ENCODE assay signal across 18 cellular contexts in the genomic region with DNA sequence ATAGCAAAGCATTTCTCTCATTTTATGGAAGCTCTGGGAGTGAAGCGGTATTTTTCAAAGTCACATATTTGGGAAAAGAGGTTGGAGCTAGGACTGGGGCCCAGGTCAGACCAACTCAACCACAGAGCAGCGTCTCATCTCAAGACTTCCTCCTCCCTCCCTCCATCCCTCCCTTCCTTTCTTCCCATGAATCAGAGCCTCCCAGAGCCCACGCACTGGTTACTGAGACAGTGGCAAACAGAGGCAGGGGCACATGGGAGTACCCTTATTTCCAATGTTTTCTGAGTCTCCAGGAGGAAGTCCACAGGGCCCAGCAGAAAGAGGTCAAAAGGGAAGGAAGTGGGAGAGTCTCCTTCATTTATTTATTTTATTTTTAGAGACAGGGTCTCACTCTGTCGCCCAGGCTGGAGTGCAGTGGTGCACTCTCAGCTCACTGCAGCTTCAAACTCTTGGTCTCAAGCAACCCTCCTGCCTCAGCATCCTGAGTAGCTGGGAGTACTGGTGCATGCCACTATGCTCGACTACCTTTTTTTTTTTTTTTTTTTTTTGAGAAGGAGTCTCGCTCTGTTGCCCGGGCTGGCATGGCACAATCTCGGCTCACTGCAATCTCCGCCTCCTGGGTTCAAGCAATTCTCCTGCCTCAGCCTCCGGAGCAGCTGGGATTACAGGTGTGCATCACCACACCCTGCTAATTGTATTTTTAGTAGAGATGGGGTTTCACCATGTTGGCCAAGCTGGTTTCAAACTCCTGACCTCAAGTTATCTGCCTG. TPM values are rescaled to one million over a fixed set of nuclear protein-coding genes. Genes with fewer than 3 reads are reported as not detected.
DNase-seq lines count a peak whose midpoint lies in the region; ATAC-seq and TF ChIP-seq lines count a peak whose summit lies in the region.
"Had no signal": no experiment of that assay in that cellular context is flagged by ENCODE, and none has a peak within 500 bp of the region (broad histone marks: within the 10 kb centered on the region; RNA-seq: fewer than 3 reads in every experiment).

No MANE protein-coding gene starts in this region.

- H3K4me1 Mint-ChIP-seq in CD8-positive, alpha-beta T cell (ENCODE audit: low read depth), result peaks cover 17% of the 10 kb centered on the region
- H3K4me1 Mint-ChIP-seq in naive thymus-derived CD4-positive, alpha-beta T cell, result peaks cover 7 to 25% (median 18%) of the 10 kb centered on the region in 7 donors

- H3K27ac Mint-ChIP-seq in CD8-positive, alpha-beta T cell, result no peak overlapping the region
- peak overlapping the region in 1 of 9 donors; percentile 48 for H3K27ac Mint-ChIP-seq in naive thymus-derived CD4-positive, alpha-beta T cell
- H3K27ac Mint-ChIP-seq: activated naive CD4-positive, alpha-beta T cell treated with anti-CD3 and anti-CD28 coated beads for 36 hours had no signal

- POLR2A ChIA-PET in CD8-positive, alpha-beta T cell (lab: Charles Lee), result interaction anchor here (3.5 kb wide), 1 partner anchor 62 kb away, joined by 26 read pairs; a partner anchor contains a TSS
- POLR2A ChIA-PET in OCI-LY7 (lab: Charles Lee), result interaction anchor here (0.6 kb wide), 1 partner anchor 135 kb away, joined by 3 read pairs; no protein-coding TSS in a partner anchor
- POLR2A ChIA-PET in naive thymus-derived CD4-positive, alpha-beta T cell (lab: Charles Lee), result interaction anchor here (2.3 to 5.1 kb wide), 2 partner anchors 53 to 60 kb away, joined by 10 to 60 read pairs; a partner anchor contains a TSS

- H3K4me2 ChIP-seq in OCI-LY7 (ENCODE audit: low read length), result peak overlapping the region; percentile 22; the same call in 1 of the 2 replicates

- no peaks in the 10 kb centered on the region for H3K9me3 ChIP-seq in CD8-positive, alpha-beta T cell (ENCODE audit: low read length)
- H3K9me3 ChIP-seq in OCI-LY7 (ENCODE audit: low read length) (no peaks in the 10 kb centered on the region), left ventricle myocardium inferior (replicated peaks) (no peaks in the 10 kb centered on the region), psoas muscle (no peaks in the 10 kb centered on the region)
- no peaks in the 10 kb centered on the region for H3K9me3 ChIP-seq in naive thymus-derived CD4-positive, alpha-beta T cell (ENCODE audit: control insufficient read depth in 2 of 3, low read length in 3 of 3)

- no peak for DNase-seq in CD8-positive, alpha-beta T cell
- DNase-seq in OCI-LY7 (ENCODE audit: low spot score), result peak; percentile 50
- no peak for DNase-seq in left ventricle myocardium inferior
- no peak for DNase-seq in psoas muscle
- DNase-seq in naive thymus-derived CD4-positive, alpha-beta T cell, result no peak
- no peak for DNase-seq in middle frontal gyrus (ENCODE audit: extremely low spot score, low spot score)
- DNase-seq: activated CD8-positive, alpha-beta memory T cell treated with anti-CD3 and anti-CD28 coated beads for 24 hours; activated naive CD4-positive, alpha-beta T cell treated with anti-CD3 and anti-CD28 coated beads for 36 hours; DND-41; mesendoderm; NCI-H1694; NCI-H748 treated with DMSO at 0.1 percent for 48 hours; stimulated activated CD4-positive, alpha-beta T cell treated with anti-CD3 and anti-CD28 coated beads, Interleukin-4, amount 100 ng/mL, for 24 hours; stimulated activated naive CD4-positive, alpha-beta T cell had no signal

- no peaks in the 10 kb centered on the region for H4K20me1 ChIP-seq in OCI-LY7 (ENCODE audit: insufficient read depth, low read length)

- intact Hi-C loops in CD8-positive, alpha-beta T cell (cut with DNase I, micrococcal nuclease), result no loop called here
- intact Hi-C loops in OCI-LY7 (cut with micrococcal nuclease; ENCODE audit: unreplicated experiment), result no loop called here
- intact Hi-C loops in left ventricle myocardium inferior (cut with micrococcal nuclease), result no loop called here
- intact Hi-C loops in psoas muscle (cut with DNase I), result loop anchor here in 1 of 2 donors (2.0 kb wide), 1 partner anchor 17 kb away; no protein-coding TSS in a partner anchor
- intact Hi-C loops in naive thymus-derived CD4-positive, alpha-beta T cell (cut with micrococcal nuclease), result no loop called here

- CTCF ChIA-PET in CD8-positive, alpha-beta T cell (lab: Charles Lee), result no interaction called here
- CTCF ChIA-PET in OCI-LY7 (lab: Charles Lee; ENCODE audit: unreplicated experiment), result interaction anchor here (0.7 kb wide), 1 partner anchor 229 kb away, joined by 11 read pairs; no protein-coding TSS in a partner anchor
- CTCF ChIA-PET in naive thymus-derived CD4-positive, alpha-beta T cell (lab: Charles Lee), result no interaction called here

- H3K27me3 Mint-ChIP-seq in CD8-positive, alpha-beta T cell (ENCODE audit: low read depth), result no peaks in the 10 kb centered on the region
- H3K27me3 Mint-ChIP-seq in naive thymus-derived CD4-positive, alpha-beta T cell, result no peaks in the 10 kb centered on the region

- no TSS peak for BruUV-seq in OCI-LY7 (replicated peaks; lab: Mats Ljungman, UMichigan)

- H3K9me3 Mint-ChIP-seq in CD8-positive, alpha-beta T cell, result no peaks in the 10 kb centered on the region
- no peaks in the 10 kb centered on the region for H3K9me3 Mint-ChIP-seq in naive thymus-derived CD4-positive, alpha-beta T cell
- H3K9me3 Mint-ChIP-seq: activated naive CD4-positive, alpha-beta T cell treated with anti-CD3 and anti-CD28 coated beads for 36 hours had no signal

- H3K36me3 ChIP-seq in CD8-positive, alpha-beta T cell (ENCODE audit: insufficient read depth, low read length), result no peaks in the 10 kb centered on the region
- H3K36me3 ChIP-seq in OCI-LY7 (ENCODE audit: insufficient read depth, low read length) (no peaks in the 10 kb centered on the region), left ventricle myocardium inferior (no peaks in the 10 kb centered on the region), psoas muscle (ENCODE audit: insufficient read depth in 1 of 2, low read depth in 1 of 2) (no peaks in the 10 kb centered on the region)
- H3K36me3 ChIP-seq in naive thymus-derived CD4-positive, alpha-beta T cell (ENCODE audit: control insufficient read depth in 2 of 3, insufficient read depth in 3 of 3, low read length in 3 of 3), result no peaks in the 10 kb centered on the region

- no peaks in the 10 kb centered on the region for H3K79me2 ChIP-seq in OCI-LY7 (ENCODE audit: insufficient read depth, low read depth, low read length)

- no peaks in the 10 kb centered on the region for H3K9me2 ChIP-seq in OCI-LY7 (ENCODE audit: insufficient read depth, low read length)

- ATAC-seq in CD8-positive, alpha-beta T cell, result no peak
- ATAC-seq in psoas muscle (no peak), HG02798 (IDR thresholded peaks at IDR 0.05; ENCODE audit: poor library complexity, unreplicated experiment) (no peak), HG03108 (IDR thresholded peaks at IDR 0.05; ENCODE audit: unreplicated experiment) (no peak)
- no peak for ATAC-seq in naive thymus-derived CD4-positive, alpha-beta T cell
- ATAC-seq: GM12878 had no signal

- H3K4me3 Mint-ChIP-seq in CD8-positive, alpha-beta T cell, result peak overlapping the region; percentile 11
- H3K4me3 Mint-ChIP-seq in naive thymus-derived CD4-positive, alpha-beta T cell, result peak overlapping the region in 4 of 10 donors; percentile 19 to 81 (median 28)

- H3K27ac ChIP-seq in CD8-positive, alpha-beta T cell (ENCODE audit: low read depth, low read length), result no peak overlapping the region
- H3K27ac ChIP-seq in OCI-LY7 (ENCODE audit: low read depth, low read length, poor library complexity, severe bottlenecking) (no peak overlapping the region), left ventricle myocardium inferior (replicated peaks) (peak overlapping the region; percentile 100), psoas muscle (peak overlapping the region; percentile 94)
- H3K27ac ChIP-seq in naive thymus-derived CD4-positive, alpha-beta T cell (ENCODE audit: low read depth, low read length), result no peak overlapping the region
- H3K27ac ChIP-seq: epithelial cell of prostate had no signal

- no peak overlapping the region for H3K4me3 ChIP-seq in CD8-positive, alpha-beta T cell (ENCODE audit: low read depth, low read length)
- no peak overlapping the region for H3K4me3 ChIP-seq in OCI-LY7 (ENCODE audit: low read depth, low read length, poor library complexity, severe bottlenecking)
- no peak overlapping the region for H3K4me3 ChIP-seq in left ventricle myocardium inferior
- no peak overlapping the region for H3K4me3 ChIP-seq in psoas muscle
- H3K4me3 ChIP-seq in naive thymus-derived CD4-positive, alpha-beta T cell (ENCODE audit: low read length), result no peak overlapping the region
- H3K4me3 ChIP-seq: GM12878 had no signal

- no peaks in the 10 kb centered on the region for H3K27me3 ChIP-seq in CD8-positive, alpha-beta T cell (ENCODE audit: insufficient read depth, low read length)
- H3K27me3 ChIP-seq in left ventricle myocardium inferior (ENCODE audit: low read depth) (no peaks in the 10 kb centered on the region), psoas muscle (ENCODE audit: insufficient read depth in 3 of 3, low read length in 2 of 3) (no peaks in the 10 kb centered on the region)
- no peaks in the 10 kb centered on the region for H3K27me3 ChIP-seq in naive thymus-derived CD4-positive, alpha-beta T cell (ENCODE audit: control insufficient read depth in 2 of 2, insufficient read depth in 2 of 2, low read length in 2 of 2)

- H3K4me1 ChIP-seq in CD8-positive, alpha-beta T cell (ENCODE audit: insufficient read depth, low read length), result peaks cover 21% of the 10 kb centered on the region
- H3K4me1 ChIP-seq in OCI-LY7 (ENCODE audit: insufficient read depth, low read length, poor library complexity, severe bottlenecking), result peaks cover 25% of the 10 kb centered on the region
- H3K4me1 ChIP-seq in left ventricle myocardium inferior, result peaks cover 51% of the 10 kb centered on the region
- peaks cover 41% of the 10 kb centered on the region for H3K4me1 ChIP-seq in psoas muscle
- peaks cover 8 to 16% of the 10 kb centered on the region in 2 donors for H3K4me1 ChIP-seq in naive thymus-derived CD4-positive, alpha-beta T cell (ENCODE audit: control insufficient read depth in 2 of 2, insufficient read depth in 2 of 2, low read length in 2 of 2)

- no peak overlapping the region for H2AFZ ChIP-seq in OCI-LY7 (ENCODE audit: low read length)

- H3K36me3 Mint-ChIP-seq in CD8-positive, alpha-beta T cell, result no peaks in the 10 kb centered on the region
- H3K36me3 Mint-ChIP-seq in naive thymus-derived CD4-positive, alpha-beta T cell, result no peaks in the 10 kb centered on the region

- no peak for TF ChIP-seq CTCF in CD8-positive, alpha-beta T cell (IDR thresholded peaks at IDR 0.05)
- TF ChIP-seq CTCF in OCI-LY7 (conservative IDR thresholded peaks at IDR 0.05; ENCODE audit: low read length), result no peak
- TF ChIP-seq CTCF in left ventricle myocardium inferior (IDR thresholded peaks at IDR 0.05; ENCODE audit: borderline replicate concordance), result no peak
- TF ChIP-seq CTCF in psoas muscle (IDR thresholded peaks at IDR 0.05), result no peak

- WGBS in psoas muscle, 3 donors, result 72 to 86% (median 76%) methylated on average over 9 to 10 of the region's 10 CpGs

RNA-seq across cellular contexts. Expression of a gene that starts 52.5 kb away (rescaled TPM):
- total RNA-seq in CD8-positive, alpha-beta T cell, result 10 to 100 TPM; 14.7 to 15.5 TPM
- total RNA-seq in OCI-LY7 (2014; rRNA removed; shearing (Covaris generic)), result 40.5 and 47.8 TPM in 2 replicates
- 45.7 and 45.8 TPM in 2 replicates for total RNA-seq in OCI-LY7 (2022)
- 39.6 TPM for total RNA-seq in left ventricle myocardium inferior
- total RNA-seq in psoas muscle, result 10 to 100 TPM; 31.4 to 45.4 (median 39.8) TPM
- polyA plus RNA-seq in psoas muscle, result 10 to 100 TPM; 35.7 to 60.9 (median 42.0) TPM
- 10 to 100 TPM; 11.5 to 20.8 (median 16.8) TPM for total RNA-seq in naive thymus-derived CD4-positive, alpha-beta T cell
- 10 to 100 TPM; 25.8 to 29.1 TPM for polyA plus RNA-seq in naive thymus-derived CD4-positive, alpha-beta T cell

Comparison
In these comparisons a context has a peak if more than half of its experiments do, and no peak if none do; other contexts are left out.
1. H3K27ac ChIP-seq: peak in left ventricle myocardium inferior (single experiment) and psoas muscle (single experiment); none in CD8-positive, alpha-beta T cell (single experiment), OCI-LY7 (single experiment) and naive thymus-derived CD4-positive, alpha-beta T cell (single experiment).